Comparison of ENCODE assay signal across 20 cellular contexts in the genomic region with DNA sequence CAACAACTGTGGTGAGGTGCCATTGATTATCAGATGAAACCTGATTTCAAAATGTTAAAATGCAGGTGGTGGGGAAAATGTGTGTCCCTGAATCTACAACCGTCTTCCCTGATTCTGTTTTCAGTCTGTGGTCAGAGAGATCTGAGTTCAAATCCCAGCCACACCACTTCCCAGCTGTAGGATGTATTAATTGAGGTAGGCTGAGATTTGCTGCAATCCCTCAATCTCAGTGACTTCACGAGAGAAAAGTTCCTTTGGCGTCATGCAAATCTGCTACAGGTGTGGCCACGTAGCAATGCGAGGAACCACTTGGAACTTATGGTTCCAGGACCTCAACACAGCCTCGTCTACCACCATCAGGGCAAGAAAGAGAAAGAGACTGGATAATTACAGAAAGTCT. TPM values are rescaled to one million over a fixed set of nuclear protein-coding genes. Genes with fewer than 3 reads are reported as not detected.
DNase-seq lines count a peak whose midpoint lies in the region; ATAC-seq, FAIRE-seq and TF ChIP-seq lines count a peak whose summit lies in the region.
"Had no signal": no experiment of that assay in that cellular context is flagged by ENCODE, and none has a peak within 500 bp of the region (broad histone marks: within the 10 kb centered on the region; RNA-seq: fewer than 3 reads in every experiment).

No MANE protein-coding gene starts in this region.

- POLR2A ChIA-PET in activated naive CD8-positive, alpha-beta T cell treated with anti-CD3 and anti-CD28 coated beads, Interleukin-2, amount 10 ng/mL, durations not matched to agents 7 days and 5 days (lab: Charles Lee): no interaction called here
- POLR2A ChIA-PET in K562 (lab: Yijun Ruan, JAX): no interaction called here

- H3K9me1 ChIP-seq in K562 (ENCODE audit: control insufficient read depth, insufficient read depth, low read length): no peaks in the 10 kb centered on the region

- H3K4me1 ChIP-seq in Loucy (ENCODE audit: insufficient read depth, low read length, poor library complexity, severe bottlenecking): peaks cover 12% of the 10 kb centered on the region
- no peaks in the 10 kb centered on the region for H3K4me1 ChIP-seq in K562 (replicated peaks in 1 of 2; ENCODE audit: control insufficient read depth in 2 of 2, insufficient read depth in 2 of 2, low read length in 2 of 2)
- peaks cover 0 to 20% of the 10 kb centered on the region in 2 donors for H3K4me1 ChIP-seq in left lung
- H3K4me1 ChIP-seq: BLaER1 had no signal

- H3K36me3 Mint-ChIP-seq in activated naive CD8-positive, alpha-beta T cell treated with anti-CD3 and anti-CD28 coated beads, Interleukin-2, amount 10 ng/mL, durations not matched to agents 7 days and 5 days: peaks cover 9% of the 10 kb centered on the region
- peaks cover 5% of the 10 kb centered on the region for H3K36me3 Mint-ChIP-seq in activated naive CD8-positive, alpha-beta T cell treated with anti-CD3 and anti-CD28 coated beads for 36 hours

- no peak for TF ChIP-seq EP300 in K562 (IDR thresholded peaks at IDR 0.05; ENCODE audit: low read length)

- H3K4me3 ChIP-seq in Loucy (ENCODE audit: low read length, poor library complexity, severe bottlenecking) (no peak overlapping the region), K562 (no peak overlapping the region), left lung (no peak overlapping the region)
- H3K4me3 ChIP-seq: BLaER1, GM23338, HAP-1 had no signal

- ATAC-seq in activated naive CD8-positive, alpha-beta T cell treated with anti-CD3 and anti-CD28 coated beads, Interleukin-2, amount 10 ng/mL, durations not matched to agents 7 days and 5 days (ENCODE audit: low read depth): no peak
- ATAC-seq in K562: no peak
- no peak for ATAC-seq in GM18520 (IDR thresholded peaks at IDR 0.05; ENCODE audit: unreplicated experiment)
- ATAC-seq in left lung: no peak
- ATAC-seq: GM23338 had no signal

- no peak for TF ChIP-seq RAD21 in K562 (CRISPR knock-in tag; conservative IDR thresholded peaks at IDR 0.05 in 1 of 2, IDR thresholded peaks at IDR 0.05 in 1 of 2)

- H3K9me3 ChIP-seq in Loucy (ENCODE audit: insufficient read depth, low read depth, low read length) (no peaks in the 10 kb centered on the region), K562 (replicated peaks; ENCODE audit: control insufficient read depth, insufficient read depth, low read depth, low read length) (no peaks in the 10 kb centered on the region), left lung (no peaks in the 10 kb centered on the region)
- H3K9me3 ChIP-seq: BLaER1 had no signal

- H3K4me1 Mint-ChIP-seq in activated naive CD8-positive, alpha-beta T cell treated with anti-CD3 and anti-CD28 coated beads, Interleukin-2, amount 10 ng/mL, durations not matched to agents 7 days and 5 days: peaks cover 17% of the 10 kb centered on the region
- peaks cover 7% of the 10 kb centered on the region for H3K4me1 Mint-ChIP-seq in activated naive CD8-positive, alpha-beta T cell treated with anti-CD3 and anti-CD28 coated beads for 36 hours
- H3K4me1 Mint-ChIP-seq: B cell had no signal

- H3K9ac ChIP-seq in Loucy (ENCODE audit: low read depth, low read length, poor library complexity, severe bottlenecking) (no peak overlapping the region), K562 (ENCODE audit: insufficient read depth in 1 of 2, low read depth in 2 of 2, low read length in 2 of 2) (no peak overlapping the region)
- H3K9ac ChIP-seq: BLaER1 had no signal

- H3K27me3 Mint-ChIP-seq in activated naive CD8-positive, alpha-beta T cell treated with anti-CD3 and anti-CD28 coated beads, Interleukin-2, amount 10 ng/mL, durations not matched to agents 7 days and 5 days: no peaks in the 10 kb centered on the region
- H3K27me3 Mint-ChIP-seq in activated naive CD8-positive, alpha-beta T cell treated with anti-CD3 and anti-CD28 coated beads for 36 hours: no peaks in the 10 kb centered on the region
- H3K27me3 Mint-ChIP-seq: B cell; CD4-positive, CD25-positive, alpha-beta regulatory T cell; CD8-positive, alpha-beta memory T cell had no signal

- WGBS in K562 (ENCODE audit: insufficient coverage, low coverage, missing lambda C conversion rate): 83% methylated on average over 6 of the region's 6 CpGs

- H3K36me3 ChIP-seq in Loucy (ENCODE audit: insufficient read depth, low read length) (no peaks in the 10 kb centered on the region), K562 (ENCODE audit: control insufficient read depth, insufficient read depth, low read length) (peaks cover 45% of the 10 kb centered on the region), left lung (peaks cover 0 to 19% of the 10 kb centered on the region in 2 donors)

- no TSS peak for BruUV-seq in K562 (replicated peaks; lab: Mats Ljungman, UMichigan)

- H3K79me2 ChIP-seq in Loucy (ENCODE audit: insufficient read depth, low read length) (no peaks in the 10 kb centered on the region), K562 (ENCODE audit: control insufficient read depth, insufficient read depth, low read length) (0 out of 3 replicates have a peak, but pooled peaks cover 2% of the 10 kb centered on the region)

- no peaks in the 10 kb centered on the region for H3K27me3 ChIP-seq in Loucy (ENCODE audit: insufficient read depth, low read length, poor library complexity, severe bottlenecking)
- H3K27me3 ChIP-seq in K562 (ENCODE audit: control insufficient read depth in 2 of 2, insufficient read depth in 2 of 2, low read length in 2 of 2): no peaks in the 10 kb centered on the region
- H3K27me3 ChIP-seq in left lung: no peaks in the 10 kb centered on the region
- H3K27me3 ChIP-seq: BLaER1 had no signal

- H3K27ac Mint-ChIP-seq in activated naive CD8-positive, alpha-beta T cell treated with anti-CD3 and anti-CD28 coated beads, Interleukin-2, amount 10 ng/mL, durations not matched to agents 7 days and 5 days: peak overlapping the region; percentile 30
- H3K27ac Mint-ChIP-seq in activated naive CD8-positive, alpha-beta T cell treated with anti-CD3 and anti-CD28 coated beads for 36 hours: no peak overlapping the region
- H3K27ac Mint-ChIP-seq: B cell; CD4-positive, CD25-positive, alpha-beta regulatory T cell; GM23338; HFFc6 had no signal

- no peak for DNase-seq in activated naive CD8-positive, alpha-beta T cell treated with anti-CD3 and anti-CD28 coated beads, Interleukin-2, amount 10 ng/mL, durations not matched to agents 7 days and 5 days
- no peak for DNase-seq in activated naive CD8-positive, alpha-beta T cell treated with anti-CD3 and anti-CD28 coated beads for 36 hours
- DNase-seq in GM12891 (ENCODE audit: insufficient read length, low spot score) (no peak), K562 (ENCODE audit: extremely low read depth in 1 of 4, low spot score in 3 of 4) (no peak), OCI-M2 (lab: John Stamatoyannopoulos, UW; ENCODE audit: unreplicated experiment) (no peak), left lung (no peak)
- DNase-seq: CD8-positive, alpha-beta memory T cell; DMS 273 treated with DMSO at 0.1 percent for 48 hours; DMS79; HFFc6 had no signal

- no peaks in the 10 kb centered on the region for H4K20me1 ChIP-seq in Loucy (ENCODE audit: insufficient read depth, low read length, poor library complexity, severe bottlenecking)
- H4K20me1 ChIP-seq in K562 (replicated peaks; ENCODE audit: control insufficient read depth, insufficient read depth, low read length): no peaks in the 10 kb centered on the region
- H4K20me1 ChIP-seq: BLaER1 had no signal

- no peak overlapping the region for H3K4me3 Mint-ChIP-seq in activated naive CD8-positive, alpha-beta T cell treated with anti-CD3 and anti-CD28 coated beads, Interleukin-2, amount 10 ng/mL, durations not matched to agents 7 days and 5 days
- no peak overlapping the region for H3K4me3 Mint-ChIP-seq in activated naive CD8-positive, alpha-beta T cell treated with anti-CD3 and anti-CD28 coated beads for 36 hours
- H3K4me3 Mint-ChIP-seq: B cell; CD4-positive, CD25-positive, alpha-beta regulatory T cell; CD8-positive, alpha-beta memory T cell; GM23338; HFFc6 had no signal

- peaks cover 1% of the 10 kb centered on the region for H3K9me3 Mint-ChIP-seq in activated naive CD8-positive, alpha-beta T cell treated with anti-CD3 and anti-CD28 coated beads, Interleukin-2, amount 10 ng/mL, durations not matched to agents 7 days and 5 days
- no peaks in the 10 kb centered on the region for H3K9me3 Mint-ChIP-seq in activated naive CD8-positive, alpha-beta T cell treated with anti-CD3 and anti-CD28 coated beads for 36 hours
- H3K9me3 Mint-ChIP-seq: CD4-positive, CD25-positive, alpha-beta regulatory T cell; CD8-positive, alpha-beta memory T cell; GM23338; HFFc6 had no signal

- no peaks in the 10 kb centered on the region for H3K9me2 ChIP-seq in Loucy (replicated peaks; ENCODE audit: low read depth, low read length)

- TF ChIP-seq CTCF in Loucy (conservative IDR thresholded peaks at IDR 0.05; ENCODE audit: low read length) (no peak), K562 (IDR thresholded peaks at IDR 0.05 in 2 of 3, conservative IDR thresholded peaks at IDR 0.05 in 1 of 3; ENCODE audit: insufficient read depth in 2 of 3, low read depth in 1 of 3, low read length in 3 of 3) (no peak), left lung (IDR thresholded peaks at IDR 0.05) (no peak)

- in situ Hi-C loops in K562 (cut with MboI): no loop called here

- H3K27ac ChIP-seq in K562 (ENCODE audit: extremely low read depth, low read depth, low read length): no peak overlapping the region
- H3K27ac ChIP-seq in left lung: no peak overlapping the region
- H3K27ac ChIP-seq: BLaER1, C4-2B had no signal

- CTCF ChIA-PET in K562 (lab: Yijun Ruan, JAX; ENCODE audit: low intra/inter-chr PET ratio): no interaction called here

- H3K4me2 ChIP-seq in Loucy (ENCODE audit: low read depth, low read length, poor library complexity, severe bottlenecking) (no peak overlapping the region), K562 (ENCODE audit: insufficient read depth, low read length) (no peak overlapping the region)
- H3K4me2 ChIP-seq: BLaER1, GM23338 had no signal

- no peaks in the 10 kb centered on the region for H3F3A ChIP-seq in Loucy (ENCODE audit: low read depth)

- intact Hi-C loops in K562 (cut with micrococcal nuclease) (no loop called here), left lung (cut with DNase I) (no loop called here)

- no peak for TF ChIP-seq POLR2A in GM12891 (IDR thresholded peaks at IDR 0.05; ENCODE audit: low read depth, low read length)
- no peak for TF ChIP-seq POLR2A in K562 (conservative IDR thresholded peaks at IDR 0.05)

- peak overlapping the region; percentile 41; the same call in 1 of the 2 replicates for H2AFZ ChIP-seq in Loucy (ENCODE audit: low read length)
- H2AFZ ChIP-seq in K562 (ENCODE audit: low read depth, low read length): no peak overlapping the region
- H2AFZ ChIP-seq: GM23338 had no signal

- peak; percentile 9 for FAIRE-seq in GM12891 (lab: Jason Lieb, UNC)
- no peak for FAIRE-seq in K562 (lab: Jason Lieb, UNC)
- FAIRE-seq: D721Med, G401.6 had no signal

RNA-seq across cellular contexts. Expression of gene BCL2L13, which starts 56.2 kb away (rescaled TPM):
- 10 to 100 TPM; 30.8 to 33.6 TPM for total RNA-seq in activated naive CD8-positive, alpha-beta T cell treated with anti-CD3 and anti-CD28 coated beads, Interleukin-2, amount 10 ng/mL, durations not matched to agents 7 days and 5 days
- total RNA-seq in activated naive CD8-positive, alpha-beta T cell treated with anti-CD3 and anti-CD28 coated beads for 36 hours: 10 to 100 TPM; 35.3 to 38.0 TPM
- 24.0 TPM for polyA plus RNA-seq in GM12891 (2012; ENCODE audit: low read depth, missing spikeins)
- total RNA-seq in K562 (2011; cell fraction: chromatin; rRNA removed; ENCODE audit: low replicate concordance): 41.1 and 59.5 TPM in 2 replicates
- total RNA-seq in K562 (2011; cell fraction: nucleolus; rRNA removed): 31.4 and 35.0 TPM in 2 replicates
- total RNA-seq in K562 (2011; cell fraction: nucleoplasm; rRNA removed): 49.1 and 68.7 TPM in 2 replicates
- 42.8 and 53.2 TPM in 2 replicates for total RNA-seq in K562 (2014; rRNA removed)
- 56.5 and 61.9 TPM in 2 replicates for total RNA-seq in K562 (2014; rRNA removed; fragmentation: Illumina TruSeq; extraction: Trizol)
- total RNA-seq in K562 (2015; rRNA removed; fragmentation: Illumina TruSeq; extraction: Trizol): 41.9 and 46.0 TPM in 2 replicates
- 56.8 and 58.4 TPM in 2 replicates for total RNA-seq in K562 (2021)
- polyA plus RNA-seq in K562 (2011; rRNA removed): 61.3 and 63.4 TPM in 2 replicates
- polyA plus RNA-seq in K562 (2011; cell fraction: cytosol; rRNA removed): 40.5 and 52.1 TPM in 2 replicates
- polyA plus RNA-seq in K562 (2011; cell fraction: nucleus; rRNA removed): 26.2 and 29.4 TPM in 2 replicates
- polyA plus RNA-seq in K562 (2012): 38.9 and 63.2 TPM in 2 replicates
- 57.3 and 59.6 TPM in 2 replicates for polyA plus RNA-seq in K562 (2014; fragmentation: Illumina TruSeq; extraction: Trizol)
- 10 to 100 TPM; 43.6 to 60.8 TPM for polyA plus RNA-seq in K562 (2014; fragmentation: Nextera tagmentation; extraction: Ambion mirVana)
- polyA plus RNA-seq in K562 (2014; rRNA removed): 41.5 and 42.4 TPM in 2 replicates
- polyA minus RNA-seq in K562 (2011; rRNA and poly(A)+ RNA removed): 75.9 and 78.7 TPM in 2 replicates
- polyA minus RNA-seq in K562 (2011; cell fraction: cytosol; rRNA and poly(A)+ RNA removed): 35.5 and 39.9 TPM in 2 replicates
- polyA minus RNA-seq in K562 (2011; cell fraction: nucleus; rRNA and poly(A)+ RNA removed): 14.1 and 22.7 TPM in 2 replicates
- 10 to 100 TPM; 37.8 to 38.9 TPM for total RNA-seq in left lung
